ENCODE assay signal across 15 cellular contexts in genomic region chr22:40029189-40029890, GRCh38. TPM values are rescaled to one million over a fixed set of nuclear protein-coding genes. Genes with fewer than 3 reads are reported as not detected.
DNase-seq lines count a peak whose midpoint lies in the region; ATAC-seq and TF ChIP-seq lines count a peak whose summit lies in the region.
"Had no signal": no experiment of that assay in that cellular context is flagged by ENCODE, and none has a peak within 500 bp of the region (broad histone marks: within the 10 kb centered on the region; RNA-seq: fewer than 3 reads in every experiment).

No MANE protein-coding gene starts in this region.

- H3K27ac ChIP-seq in BLaER1 treated with 17β-estradiol and CSF1 and Interleukin-3, amounts not matched to agents 10 nM and 100 nM: no peak overlapping the region
- peak overlapping the region; percentile 68; the same call in 1 of the 2 replicates for H3K27ac ChIP-seq in DND-41 (ENCODE audit: low read length)
- no peak overlapping the region for H3K27ac ChIP-seq in naive thymus-derived CD4-positive, alpha-beta T cell (ENCODE audit: low read depth, low read length)
- H3K27ac ChIP-seq: SK-N-MC had no signal

- H3K9me3 Mint-ChIP-seq in activated T-helper 2 cell treated with anti-CD3 and anti-CD28 coated beads, Interferon-gamma antibody, Interleukin-2, Interleukin-4, amounts not matched to agents 10 μg/mL and 5 μg/mL and 100 μg/mL, durations not matched to agents 14 hours and 24 hours and 36 hours: no peaks in the 10 kb centered on the region
- no peaks in the 10 kb centered on the region for H3K9me3 Mint-ChIP-seq in naive thymus-derived CD4-positive, alpha-beta T cell

- ATAC-seq in DND-41 (ENCODE audit: insufficient read depth, low read depth) (no peak), HG03378 (IDR thresholded peaks at IDR 0.05; ENCODE audit: unreplicated experiment) (no peak)
- ATAC-seq in naive thymus-derived CD4-positive, alpha-beta T cell: no peak

- H3K4me2 ChIP-seq in BLaER1 treated with 17β-estradiol and CSF1 and Interleukin-3, amounts not matched to agents 10 nM and 100 nM: peak overlapping the region in 8 of 11 experiments; percentile 4 to 89 (median 81); a peak in 9 of 22 replicates
- no peak overlapping the region for H3K4me2 ChIP-seq in DND-41 (ENCODE audit: insufficient read depth, low read length)

- H4K20me1 ChIP-seq in BLaER1 treated with 17β-estradiol and CSF1 and Interleukin-3, amounts not matched to agents 10 nM and 100 nM: peaks cover 0 to 2% (median 0%) of the 10 kb centered on the region in 11 experiments; a peak in 1 of 22 replicates
- no peaks in the 10 kb centered on the region for H4K20me1 ChIP-seq in DND-41 (ENCODE audit: insufficient read depth, low read length)

- intact Hi-C loops in activated T-helper 2 cell treated with anti-CD3 and anti-CD28 coated beads, Interferon-gamma antibody, Interleukin-2, Interleukin-4, amounts not matched to agents 10 μg/mL and 5 μg/mL and 100 μg/mL, durations not matched to agents 14 hours and 24 hours and 36 hours (cut with micrococcal nuclease): no loop called here
- intact Hi-C loops in posterior vena cava (cut with DNase I): loop anchor here in 1 of 2 donors (5.0 kb wide), 1 partner anchor 492 kb away; no protein-coding TSS in a partner anchor
- intact Hi-C loops in naive thymus-derived CD4-positive, alpha-beta T cell (cut with micrococcal nuclease): no loop called here

- peaks cover 8% of the 10 kb centered on the region for H3K4me1 Mint-ChIP-seq in activated T-helper 2 cell treated with anti-CD3 and anti-CD28 coated beads, Interferon-gamma antibody, Interleukin-2, Interleukin-4, amounts not matched to agents 10 μg/mL and 5 μg/mL and 100 μg/mL, durations not matched to agents 14 hours and 24 hours and 36 hours (ENCODE audit: low read depth)
- peaks cover 0 to 15% (median 4%) of the 10 kb centered on the region in 7 donors for H3K4me1 Mint-ChIP-seq in naive thymus-derived CD4-positive, alpha-beta T cell

- POLR2A ChIA-PET in naive thymus-derived CD4-positive, alpha-beta T cell (lab: Charles Lee): no interaction called here

- H3K4me1 ChIP-seq in BLaER1 treated with 17β-estradiol and CSF1 and Interleukin-3, amounts not matched to agents 10 nM and 100 nM: peaks cover 0 to 97% (median 89%) of the 10 kb centered on the region in 10 experiments; a peak in 17 of 20 replicates
- peaks cover 32% of the 10 kb centered on the region for H3K4me1 ChIP-seq in DND-41 (ENCODE audit: insufficient read depth, low read length)
- H3K4me1 ChIP-seq in naive thymus-derived CD4-positive, alpha-beta T cell (ENCODE audit: control insufficient read depth in 2 of 2, insufficient read depth in 2 of 2, low read length in 2 of 2): peaks cover 0 to 4% of the 10 kb centered on the region in 2 donors
- H3K4me1 ChIP-seq: HAP-1 had no signal

- no peaks in the 10 kb centered on the region for H3K27me3 Mint-ChIP-seq in activated T-helper 2 cell treated with anti-CD3 and anti-CD28 coated beads, Interferon-gamma antibody, Interleukin-2, Interleukin-4, amounts not matched to agents 10 μg/mL and 5 μg/mL and 100 μg/mL, durations not matched to agents 14 hours and 24 hours and 36 hours (ENCODE audit: low read depth)
- no peaks in the 10 kb centered on the region for H3K27me3 Mint-ChIP-seq in naive thymus-derived CD4-positive, alpha-beta T cell

- H3K79me2 ChIP-seq in DND-41 (ENCODE audit: insufficient read depth, low read length): no peaks in the 10 kb centered on the region

- no peaks in the 10 kb centered on the region for H3K36me3 ChIP-seq in BLaER1 treated with 17β-estradiol and CSF1 and Interleukin-3, amounts not matched to agents 10 nM and 100 nM
- H3K36me3 ChIP-seq in DND-41 (ENCODE audit: insufficient read depth, low read length): no peaks in the 10 kb centered on the region
- no peaks in the 10 kb centered on the region for H3K36me3 ChIP-seq in naive thymus-derived CD4-positive, alpha-beta T cell (ENCODE audit: control insufficient read depth in 2 of 3, insufficient read depth in 3 of 3, low read length in 3 of 3)
- H3K36me3 ChIP-seq: HAP-1 had no signal

- DNase-seq in DND-41: no peak
- no peak for DNase-seq in activated T-helper 2 cell treated with anti-CD3 and anti-CD28 coated beads, Interferon-gamma antibody, Interleukin-2, Interleukin-4, amounts not matched to agents 10 μg/mL and 5 μg/mL and 100 μg/mL, durations not matched to agents 14 hours and 24 hours and 36 hours (ENCODE audit: low spot score)
- DNase-seq in posterior vena cava (ENCODE audit: low spot score): peak; percentile 76
- DNase-seq in stimulated activated naive CD4-positive, alpha-beta T cell treated with Interleukin-2 at 50 U/mL for 16 hours (lab: John Stamatoyannopoulos, UW): no peak
- DNase-seq in naive thymus-derived CD4-positive, alpha-beta T cell: no peak
- DNase-seq: ACHN, DMS 273 treated with DMSO at 0.1 percent for 48 hours, GDM1, NCI-H1105 treated with DMSO at 0.1 percent for 48 hours, NCI-H1694, SHP77 had no signal

- H2AFZ ChIP-seq in DND-41 (ENCODE audit: low read depth, low read length): no peak overlapping the region

- H3K9me3 ChIP-seq in BLaER1 treated with 17β-estradiol and CSF1 and Interleukin-3, amounts not matched to agents 10 nM and 100 nM (replicated peaks in 1 of 11): no peaks in the 10 kb centered on the region
- no peaks in the 10 kb centered on the region for H3K9me3 ChIP-seq in DND-41 (ENCODE audit: insufficient read depth, low read length, severe bottlenecking)
- H3K9me3 ChIP-seq in naive thymus-derived CD4-positive, alpha-beta T cell (ENCODE audit: control insufficient read depth in 2 of 3, low read length in 3 of 3): no peaks in the 10 kb centered on the region
- H3K9me3 ChIP-seq: HAP-1 had no signal

- H3K27ac Mint-ChIP-seq in activated T-helper 2 cell treated with anti-CD3 and anti-CD28 coated beads, Interferon-gamma antibody, Interleukin-2, Interleukin-4, amounts not matched to agents 10 μg/mL and 5 μg/mL and 100 μg/mL, durations not matched to agents 14 hours and 24 hours and 36 hours: peak overlapping the region; percentile 38
- no peak overlapping the region for H3K27ac Mint-ChIP-seq in naive thymus-derived CD4-positive, alpha-beta T cell

- TF ChIP-seq CTCF in DND-41 (IDR thresholded peaks at IDR 0.05; ENCODE audit: borderline replicate concordance, extremely low read depth, low read length, poor library complexity, severe bottlenecking): no peak

- no peaks in the 10 kb centered on the region; a peak in 1 of 22 replicates for H3K27me3 ChIP-seq in BLaER1 treated with 17β-estradiol and CSF1 and Interleukin-3, amounts not matched to agents 10 nM and 100 nM
- H3K27me3 ChIP-seq in DND-41 (ENCODE audit: insufficient read depth, low read length, poor library complexity): no peaks in the 10 kb centered on the region
- no peaks in the 10 kb centered on the region for H3K27me3 ChIP-seq in naive thymus-derived CD4-positive, alpha-beta T cell (ENCODE audit: control insufficient read depth in 2 of 2, insufficient read depth in 2 of 2, low read length in 2 of 2)

- H3K4me3 Mint-ChIP-seq in activated T-helper 2 cell treated with anti-CD3 and anti-CD28 coated beads, Interferon-gamma antibody, Interleukin-2, Interleukin-4, amounts not matched to agents 10 μg/mL and 5 μg/mL and 100 μg/mL, durations not matched to agents 14 hours and 24 hours and 36 hours (ENCODE audit: low read depth): no peak overlapping the region
- no peak overlapping the region for H3K4me3 Mint-ChIP-seq in naive thymus-derived CD4-positive, alpha-beta T cell

- no peaks in the 10 kb centered on the region for H3K36me3 Mint-ChIP-seq in activated T-helper 2 cell treated with anti-CD3 and anti-CD28 coated beads, Interferon-gamma antibody, Interleukin-2, Interleukin-4, amounts not matched to agents 10 μg/mL and 5 μg/mL and 100 μg/mL, durations not matched to agents 14 hours and 24 hours and 36 hours (ENCODE audit: low read depth)
- H3K36me3 Mint-ChIP-seq in naive thymus-derived CD4-positive, alpha-beta T cell: no peaks in the 10 kb centered on the region

- CTCF ChIA-PET in naive thymus-derived CD4-positive, alpha-beta T cell (lab: Charles Lee): interaction anchor here (0.9 to 1.5 kb wide), 2 partner anchors 11 to 494 kb away, joined by 3 to 5 read pairs; no protein-coding TSS in a partner anchor

- H3K4me3 ChIP-seq in BLaER1 treated with 17β-estradiol and CSF1 and Interleukin-3, amounts not matched to agents 10 nM and 100 nM: no peak overlapping the region
- H3K4me3 ChIP-seq in DND-41 (ENCODE audit: low read depth in 1 of 2, low read length in 2 of 2): no peak overlapping the region
- H3K4me3 ChIP-seq in naive thymus-derived CD4-positive, alpha-beta T cell (ENCODE audit: low read length): no peak overlapping the region
- H3K4me3 ChIP-seq: HAP-1, SK-N-MC had no signal

- H3K9ac ChIP-seq in BLaER1 treated with 17β-estradiol and CSF1 and Interleukin-3, amounts not matched to agents 10 nM and 100 nM: no peak overlapping the region
- no peak overlapping the region for H3K9ac ChIP-seq in DND-41 (ENCODE audit: low read depth, low read length)

RNA-seq across cellular contexts. Expression of gene FAM83F, which starts 34.6 kb away (rescaled TPM):
- total RNA-seq in activated T-helper 2 cell treated with anti-CD3 and anti-CD28 coated beads, Interferon-gamma antibody, Interleukin-2, Interleukin-4, amounts not matched to agents 10 μg/mL and 5 μg/mL and 100 μg/mL, durations not matched to agents 14 hours and 24 hours and 36 hours: 0.07 and 0.11 TPM in 2 replicates
- under 1 TPM in 1 of 2 donors, not detected in 1; 0.42 TPM for total RNA-seq in posterior vena cava
- 10 to 100 TPM in 1 of 5 experiments, 1 to 10 TPM in 1, under 1 TPM in 3; 0.11 to 10.6 (median 0.51) TPM for total RNA-seq in naive thymus-derived CD4-positive, alpha-beta T cell
- under 1 TPM in 1 of 2 donors, not detected in 1; 0.20 TPM for polyA plus RNA-seq in naive thymus-derived CD4-positive, alpha-beta T cell
